ENCODE assay signal across 13 cellular contexts in genomic region chr10:43263551-43264323, GRCh38. TPM values are rescaled to one million over a fixed set of nuclear protein-coding genes. Genes with fewer than 3 reads are reported as not detected.
A peak's percentile ranks its signal among the peaks of the same experiment; 100 is the strongest.
DNase-seq lines count a peak whose midpoint lies in the region; ATAC-seq and TF ChIP-seq lines count a peak whose summit lies in the region.
"Had no signal": no experiment of that assay in that cellular context is flagged by ENCODE, and none has a peak within 500 bp of the region (broad histone marks: within the 10 kb centered on the region; RNA-seq: fewer than 3 reads in every experiment).

No MANE protein-coding gene starts in this region.

- H3K9me3 ChIP-seq in Peyer's patch (no peaks in the 10 kb centered on the region), fibroblast of lung (ENCODE audit: control insufficient read depth, insufficient read depth, low read depth, low read length) (no peaks in the 10 kb centered on the region), suprapubic skin (no peaks in the 10 kb centered on the region)
- H3K9me3 ChIP-seq: BLaER1 treated with 17β-estradiol and CSF1 and Interleukin-3, amounts not matched to agents 10 nM and 100 nM had no signal

- H3K9ac ChIP-seq in fibroblast of lung (ENCODE audit: insufficient read depth, low read length), result no peak overlapping the region
- H3K9ac ChIP-seq: BLaER1 treated with 17β-estradiol and CSF1 and Interleukin-3, amounts not matched to agents 10 nM and 100 nM had no signal

- peaks cover 8% of the 10 kb centered on the region for H3K4me1 Mint-ChIP-seq in activated CD8-positive, alpha-beta memory T cell treated with anti-CD3 and anti-CD28 coated beads, Interleukin-2, amount 10 ng/mL, durations not matched to agents 7 days and 5 days

- H3K9me3 Mint-ChIP-seq in activated CD8-positive, alpha-beta memory T cell treated with anti-CD3 and anti-CD28 coated beads, Interleukin-2, amount 10 ng/mL, durations not matched to agents 7 days and 5 days (ENCODE audit: low read depth), result no peaks in the 10 kb centered on the region

- no peak overlapping the region for H3K4me3 Mint-ChIP-seq in activated CD8-positive, alpha-beta memory T cell treated with anti-CD3 and anti-CD28 coated beads, Interleukin-2, amount 10 ng/mL, durations not matched to agents 7 days and 5 days
- H3K4me3 Mint-ChIP-seq: stimulated activated naive B cell treated with anti-CD40 and anti-IgM and Interleukin-4, amounts not matched to agents 10 μg/mL and 1 μg/mL and 100 μg/mL, for 72 hours had no signal

- peaks cover 38% of the 10 kb centered on the region for H3K27me3 Mint-ChIP-seq in activated CD8-positive, alpha-beta memory T cell treated with anti-CD3 and anti-CD28 coated beads, Interleukin-2, amount 10 ng/mL, durations not matched to agents 7 days and 5 days

- H3K4me1 ChIP-seq in Peyer's patch (peaks cover 0 to 6% (median 0%) of the 10 kb centered on the region in 4 donors), fibroblast of lung (ENCODE audit: control insufficient read depth, extremely low read depth, insufficient read depth, low read length) (no peaks in the 10 kb centered on the region), suprapubic skin (peaks cover 13% of the 10 kb centered on the region)

- 46% methylated on average over 3 of the region's 20 CpGs for WGBS in suprapubic skin

- H3K27me3 ChIP-seq in Peyer's patch, result peaks cover 0 to 11% of the 10 kb centered on the region in 2 donors
- H3K27me3 ChIP-seq in fibroblast of lung (ENCODE audit: control insufficient read depth, insufficient read depth, low read length), result peaks cover 27% of the 10 kb centered on the region
- H3K27me3 ChIP-seq in suprapubic skin, result peaks cover 64% of the 10 kb centered on the region

- TF ChIP-seq POLR2A in Peyer's patch (IDR thresholded peaks at IDR 0.05) (no peak), suprapubic skin (IDR thresholded peaks at IDR 0.05) (no peak)

- TF ChIP-seq CTCF in Peyer's patch (IDR thresholded peaks at IDR 0.05) (no peak), fibroblast of lung (conservative IDR thresholded peaks at IDR 0.05 in 1 of 2, IDR thresholded peaks at IDR 0.05 in 1 of 2; ENCODE audit: low read depth in 1 of 2, low read length in 2 of 2) (peak; percentile 3 to 8), suprapubic skin (IDR thresholded peaks at IDR 0.05) (no peak)

- H3K4me3 ChIP-seq in Peyer's patch (no peak overlapping the region), fibroblast of lung (replicated peaks in 1 of 4; ENCODE audit: control extremely low read depth in 1 of 4, insufficient read depth in 1 of 4, low read depth in 3 of 4, low read length in 4 of 4) (no peak overlapping the region), suprapubic skin (no peak overlapping the region)
- H3K4me3 ChIP-seq: BLaER1 treated with 17β-estradiol and CSF1 and Interleukin-3, amounts not matched to agents 10 nM and 100 nM had no signal

- no peak overlapping the region for H2AFZ ChIP-seq in fibroblast of lung (ENCODE audit: low read length)

- no peak overlapping the region for H3K27ac Mint-ChIP-seq in activated CD8-positive, alpha-beta memory T cell treated with anti-CD3 and anti-CD28 coated beads, Interleukin-2, amount 10 ng/mL, durations not matched to agents 7 days and 5 days
- H3K27ac Mint-ChIP-seq: stimulated activated naive B cell treated with anti-CD40 and anti-IgM and Interleukin-4, amounts not matched to agents 10 μg/mL and 1 μg/mL and 100 μg/mL, for 72 hours had no signal

- TF ChIP-seq EP300 in suprapubic skin (IDR thresholded peaks at IDR 0.05), result no peak

- no peaks in the 10 kb centered on the region for H3K36me3 Mint-ChIP-seq in activated CD8-positive, alpha-beta memory T cell treated with anti-CD3 and anti-CD28 coated beads, Interleukin-2, amount 10 ng/mL, durations not matched to agents 7 days and 5 days
- H3K36me3 Mint-ChIP-seq: stimulated activated naive B cell treated with anti-CD40 and anti-IgM and Interleukin-4, amounts not matched to agents 10 μg/mL and 1 μg/mL and 100 μg/mL, for 72 hours had no signal

- H3K36me3 ChIP-seq in Peyer's patch, result no peaks in the 10 kb centered on the region
- no peaks in the 10 kb centered on the region for H3K36me3 ChIP-seq in fibroblast of lung (ENCODE audit: control insufficient read depth, insufficient read depth, low read length)
- H3K36me3 ChIP-seq in suprapubic skin, result no peaks in the 10 kb centered on the region
- H3K36me3 ChIP-seq: BLaER1 treated with 17β-estradiol and CSF1 and Interleukin-3, amounts not matched to agents 10 nM and 100 nM had no signal

- CTCF ChIA-PET in activated CD8-positive, alpha-beta memory T cell treated with anti-CD3 and anti-CD28 coated beads, Interleukin-2, amount 10 ng/mL, durations not matched to agents 7 days and 5 days (lab: Charles Lee), result interaction anchor here (1.0 to 1.4 kb wide), 3 partner anchors 21 to 62 kb away, joined by 3 read pairs; no protein-coding TSS in a partner anchor

- H4K20me1 ChIP-seq in fibroblast of lung (ENCODE audit: control insufficient read depth, extremely low read depth, insufficient read depth, low read length), result no peaks in the 10 kb centered on the region

- H3K27ac ChIP-seq in Peyer's patch, result no peak overlapping the region
- H3K27ac ChIP-seq in fibroblast of lung (ENCODE audit: insufficient read depth, low read length), result no peak overlapping the region
- no peak overlapping the region for H3K27ac ChIP-seq in suprapubic skin
- H3K27ac ChIP-seq: BLaER1 treated with 17β-estradiol and CSF1 and Interleukin-3, amounts not matched to agents 10 nM and 100 nM had no signal

- peak; percentile 40 for DNase-seq in activated CD8-positive, alpha-beta memory T cell treated with anti-CD3 and anti-CD28 coated beads, Interleukin-2, amount 10 ng/mL, durations not matched to agents 7 days and 5 days
- DNase-seq in activated CD8-positive, alpha-beta memory T cell treated with anti-CD3 and anti-CD28 coated beads, Interleukin-2, amount 50 U/mL, for 4 hours, result no peak
- DNase-seq in Peyer's patch (peak; percentile 14 to 43 (median 18)), fibroblast of lung (ENCODE audit: low read depth in 2 of 2) (no peak), suprapubic skin (ENCODE audit: low spot score in 2 of 2) (peak; percentile 55 to 75), NCI-H1092 (lab: John Stamatoyannopoulos, UW) (no peak)
- DNase-seq in stimulated activated CD4-positive, alpha-beta T cell treated with anti-CD3 and anti-CD28 coated beads, Interleukin-4, amount 100 ng/mL, for 1 hour, result no peak
- DNase-seq: activated CD4-positive, alpha-beta T cell treated with anti-CD3 and anti-CD28 coated beads for 1 hour; NCI-H1105 treated with DMSO at 0.1 percent for 48 hours; OCI-M1; stimulated activated naive B cell treated with anti-CD40 and anti-IgM and Interleukin-4, amounts not matched to agents 10 μg/mL and 1 μg/mL and 100 μg/mL, for 72 hours had no signal

- H3K79me2 ChIP-seq in fibroblast of lung (ENCODE audit: control insufficient read depth, insufficient read depth, low read length), result no peaks in the 10 kb centered on the region

- no peak for ATAC-seq in activated CD8-positive, alpha-beta memory T cell treated with anti-CD3 and anti-CD28 coated beads, Interleukin-2, amount 10 ng/mL, durations not matched to agents 7 days and 5 days
- ATAC-seq in GM18909 (IDR thresholded peaks at IDR 0.05; ENCODE audit: poor library complexity, unreplicated experiment), result no peak

- no peak overlapping the region for H3K4me2 ChIP-seq in fibroblast of lung (ENCODE audit: extremely low read depth, insufficient read depth, low read length)

RNA-seq across cellular contexts. Expression of gene RASGEF1A, which starts 3.1 kb away (rescaled TPM):
- 1 to 10 TPM; 3.2 to 4.2 TPM for total RNA-seq in activated CD8-positive, alpha-beta memory T cell treated with anti-CD3 and anti-CD28 coated beads, Interleukin-2, amount 10 ng/mL, durations not matched to agents 7 days and 5 days
- 1 to 10 TPM in 1 of 4 donors, not detected in 3; 3.0 TPM for total RNA-seq in Peyer's patch
- 6.2 and 9.2 TPM in 2 replicates for total RNA-seq in fibroblast of lung
- polyA plus RNA-seq in fibroblast of lung, result 0.41 and 1.8 TPM in 2 replicates
- polyA plus RNA-seq in fibroblast of lung (2012), result 0.44 and 1.3 TPM in 2 replicates
- 2.9 TPM in 1 of 2 replicates, not detected in the other for polyA minus RNA-seq in fibroblast of lung (ENCODE audit: low replicate concordance)
- total RNA-seq in suprapubic skin, result 1 to 10 TPM in 1 of 4 donors, under 1 TPM in 3; 0.59 to 2.6 (median 0.79) TPM

Comparison
In these comparisons a context has a peak if more than half of its experiments do, and no peak if none do; other contexts are left out.
1. DNase-seq: peak in activated CD8-positive, alpha-beta memory T cell treated with anti-CD3 and anti-CD28 coated beads, Interleukin-2, amount 10 ng/mL, durations not matched to agents 7 days and 5 days (single experiment), Peyer's patch (3 of 3) and suprapubic skin (2 of 2); none in activated CD8-positive, alpha-beta memory T cell treated with anti-CD3 and anti-CD28 coated beads, Interleukin-2, amount 50 U/mL, for 4 hours (single experiment), fibroblast of lung (0 of 2), stimulated activated CD4-positive, alpha-beta T cell treated with anti-CD3 and anti-CD28 coated beads, Interleukin-4, amount 100 ng/mL, for 1 hour (single experiment) and NCI-H1092 (single experiment).
2. CTCF ChIP-seq: peak in fibroblast of lung (2 of 2); none in Peyer's patch (0 of 6) and suprapubic skin (0 of 2).